ENCODE assay signal across 1 cellular context in the genomic region with DNA sequence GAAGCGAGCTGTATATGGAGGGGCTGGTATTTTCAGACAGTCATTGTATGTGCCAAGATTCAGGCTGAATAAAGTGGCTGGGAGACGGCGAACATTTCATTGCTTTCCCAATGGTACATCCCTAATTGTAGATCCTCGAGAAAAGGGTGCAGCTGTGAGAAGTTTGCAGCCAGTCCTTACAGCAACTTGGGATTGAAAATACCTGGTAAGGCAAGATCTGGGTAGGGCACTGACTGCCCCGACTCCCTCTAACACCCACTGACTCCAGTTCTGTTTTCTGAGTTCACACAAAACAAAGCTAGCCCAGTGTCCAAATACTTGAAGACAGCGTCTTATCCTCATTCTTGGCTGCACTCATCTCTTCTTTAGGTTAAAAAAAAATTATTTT.
TF ChIP-seq lines count a peak whose summit lies in the region.

No MANE protein-coding gene starts in this region.

TF ChIP-seq in K562, 482 proteins besides CTCF, POLR2A, EP300 and RAD21 (continued from another document):
- TF ChIP-seq, protein P1, sequence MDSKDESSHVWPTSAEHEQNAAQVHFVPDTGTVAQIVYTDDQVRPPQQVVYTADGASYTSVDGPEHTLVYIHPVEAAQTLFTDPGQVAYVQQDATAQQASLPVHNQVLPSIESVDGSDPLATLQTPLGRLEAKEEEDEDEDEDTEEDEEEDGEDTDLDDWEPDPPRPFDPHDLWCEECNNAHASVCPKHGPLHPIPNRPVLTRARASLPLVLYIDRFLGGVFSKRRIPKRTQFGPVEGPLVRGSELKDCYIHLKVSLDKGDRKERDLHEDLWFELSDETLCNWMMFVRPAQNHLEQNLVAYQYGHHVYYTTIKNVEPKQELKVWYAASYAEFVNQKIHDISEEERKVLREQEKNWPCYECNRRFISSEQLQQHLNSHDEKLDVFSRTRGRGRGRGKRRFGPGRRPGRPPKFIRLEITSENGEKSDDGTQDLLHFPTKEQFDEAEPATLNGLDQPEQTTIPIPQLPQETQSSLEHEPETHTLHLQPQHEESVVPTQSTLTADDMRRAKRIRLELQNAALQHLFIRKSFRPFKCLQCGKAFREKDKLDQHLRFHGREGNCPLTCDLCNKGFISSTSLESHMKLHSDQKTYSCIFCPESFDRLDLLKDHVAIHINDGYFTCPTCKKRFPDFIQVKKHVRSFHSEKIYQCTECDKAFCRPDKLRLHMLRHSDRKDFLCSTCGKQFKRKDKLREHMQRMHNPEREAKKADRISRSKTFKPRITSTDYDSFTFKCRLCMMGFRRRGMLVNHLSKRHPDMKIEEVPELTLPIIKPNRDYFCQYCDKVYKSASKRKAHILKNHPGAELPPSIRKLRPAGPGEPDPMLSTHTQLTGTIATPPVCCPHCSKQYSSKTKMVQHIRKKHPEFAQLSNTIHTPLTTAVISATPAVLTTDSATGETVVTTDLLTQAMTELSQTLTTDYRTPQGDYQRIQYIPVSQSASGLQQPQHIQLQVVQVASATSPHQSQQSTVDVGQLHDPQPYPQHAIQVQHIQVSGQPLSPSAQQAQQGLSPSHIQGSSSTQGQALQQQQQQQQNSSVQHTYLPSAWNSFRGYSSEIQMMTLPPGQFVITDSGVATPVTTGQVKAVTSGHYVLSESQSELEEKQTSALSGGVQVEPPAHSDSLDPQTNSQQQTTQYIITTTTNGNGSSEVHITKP (IDR thresholded peaks at IDR 0.05; ENCODE audit: partially characterized antibody): peak; percentile 58
- TF ChIP-seq, protein P2, sequence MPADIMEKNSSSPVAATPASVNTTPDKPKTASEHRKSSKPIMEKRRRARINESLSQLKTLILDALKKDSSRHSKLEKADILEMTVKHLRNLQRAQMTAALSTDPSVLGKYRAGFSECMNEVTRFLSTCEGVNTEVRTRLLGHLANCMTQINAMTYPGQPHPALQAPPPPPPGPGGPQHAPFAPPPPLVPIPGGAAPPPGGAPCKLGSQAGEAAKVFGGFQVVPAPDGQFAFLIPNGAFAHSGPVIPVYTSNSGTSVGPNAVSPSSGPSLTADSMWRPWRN (IDR thresholded peaks at IDR 0.05; ENCODE audit: low read depth): no peak
TF ChIP-seq in K562: peak in this region for 1.
